Comparison of ENCODE assay signal across 26 cellular contexts in the genomic region with DNA sequence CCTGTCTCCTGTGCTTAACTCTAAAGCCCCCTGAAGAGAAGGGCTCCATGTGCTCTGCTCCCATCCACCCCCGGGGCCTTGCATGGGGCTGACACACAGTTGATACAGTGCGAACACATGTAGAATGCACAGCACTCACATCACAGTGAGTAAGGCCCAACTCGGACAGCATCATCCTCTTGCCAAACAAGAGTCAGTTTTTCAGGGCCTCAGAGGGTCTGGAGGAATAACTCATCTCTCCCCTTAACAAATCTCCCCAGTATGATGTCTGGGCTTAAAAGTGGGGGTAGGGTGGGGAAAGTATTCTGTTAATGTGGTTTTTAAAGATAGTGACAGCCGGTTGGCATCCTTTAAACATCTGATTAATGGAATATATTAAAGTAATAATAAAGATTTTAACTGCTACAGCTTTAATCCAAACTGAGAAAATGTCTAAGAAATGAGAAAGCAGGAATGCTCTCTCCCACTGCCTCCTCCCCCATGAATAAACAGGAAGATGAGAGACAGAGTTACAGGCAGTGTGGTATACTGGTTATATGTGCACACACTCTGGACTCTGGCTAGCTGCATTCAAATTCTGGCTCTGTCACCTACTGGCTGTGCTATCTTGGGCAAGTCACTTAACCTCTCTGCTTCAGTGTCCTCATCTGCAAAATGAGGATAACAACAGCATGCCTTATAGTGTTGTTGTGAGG. TPM values are rescaled to one million over a fixed set of nuclear protein-coding genes. Genes with fewer than 3 reads are reported as not detected.
DNase-seq lines count a peak whose midpoint lies in the region; ATAC-seq and TF ChIP-seq lines count a peak whose summit lies in the region.
"Had no signal": no experiment of that assay in that cellular context is flagged by ENCODE, and none has a peak within 500 bp of the region (broad histone marks: within the 10 kb centered on the region; RNA-seq: fewer than 3 reads in every experiment).

No MANE protein-coding gene starts in this region.

- no peak for TF ChIP-seq CTCF in AG10803 (conservative IDR thresholded peaks at IDR 0.05; ENCODE audit: low read length)
- TF ChIP-seq CTCF in HEK293 (tag by site-specific recombination; IDR thresholded peaks at IDR 0.05): no peak
- TF ChIP-seq CTCF in chondrocyte (IDR thresholded peaks at IDR 0.05): no peak

- peak overlapping the region; percentile 76 for H4K8ac ChIP-seq in mesenchymal stem cell (ENCODE audit: low read length)

- no peak overlapping the region for H3K4me3 Mint-ChIP-seq in chondrocyte (ENCODE audit: unreplicated experiment)
- H3K4me3 Mint-ChIP-seq: activated CD4-positive, alpha-beta memory T cell treated with anti-CD3 and anti-CD28 coated beads, Interleukin-2, amount 10 ng/mL, durations not matched to agents 7 days and 5 days; endodermal cell; mesothelial cell of epicardium; naive thymus-derived CD8-positive, alpha-beta T cell had no signal

- CTCF ChIA-PET in HEK293 (lab: Yijun Ruan, JAX): no interaction called here

- DNase-seq in AG10803 (ENCODE audit: low read depth) (peak; percentile 70), chondrocyte (ENCODE audit: low spot score) (no peak), mesenchymal stem cell (peak; percentile 52), left ventricle myocardium superior (no peak), occipital lobe (lab: John Stamatoyannopoulos, UW) (no peak), dermis blood vessel endothelial cell (no peak)
- no peak for DNase-seq in activated CD8-positive, alpha-beta memory T cell treated with anti-CD3 and anti-CD28 coated beads, Interleukin-2, amount 50 U/mL, for 48 hours
- DNase-seq: ACHN; activated CD4-positive, alpha-beta memory T cell treated with anti-CD3 and anti-CD28 coated beads, Interleukin-2, amount 10 ng/mL, durations not matched to agents 7 days and 5 days; activated CD4-positive, CD25-positive, alpha-beta regulatory T cell treated with anti-CD3 and anti-CD28 coated beads, Interleukin-2, amount 50 U/mL, for 72 hours; activated effector memory CD4-positive, alpha-beta T cell treated with Interleukin-2 at 50 U/mL for 16 hours; colonic mucosa; endodermal cell; heart right ventricle; naive thymus-derived CD8-positive, alpha-beta T cell; NCI-H1694; NCI-H2171 treated with DMSO at 0.1 percent for 48 hours; NCI-H526 treated with DMSO at 0.1 percent for 48 hours; ovary; SIG-M5; stimulated activated naive CD8-positive, alpha-beta T cell treated with anti-CD3 and anti-CD28 coated beads, Interleukin-15, Interleukin-2, amounts not matched to agents 100 U/mL and 50 U/mL, for 24 hours; T-helper 1 cell had no signal

- H3K18ac ChIP-seq in mesenchymal stem cell (ENCODE audit: low read depth in 1 of 2, low read length in 2 of 2): peak overlapping the region; percentile 34 to 60

- H3K4me1 Mint-ChIP-seq in chondrocyte (ENCODE audit: low read depth): peaks cover 23% of the 10 kb centered on the region
- H3K4me1 Mint-ChIP-seq: activated CD4-positive, alpha-beta memory T cell treated with anti-CD3 and anti-CD28 coated beads, Interleukin-2, amount 10 ng/mL, durations not matched to agents 7 days and 5 days; naive thymus-derived CD8-positive, alpha-beta T cell had no signal

- H2AK5ac ChIP-seq in mesenchymal stem cell (ENCODE audit: low read length, severe bottlenecking): no peak overlapping the region

- H3K36me3 Mint-ChIP-seq in chondrocyte (ENCODE audit: low read depth): no peaks in the 10 kb centered on the region
- H3K36me3 Mint-ChIP-seq: mesothelial cell of epicardium; naive thymus-derived CD8-positive, alpha-beta T cell had no signal

- ATAC-seq in left ventricle myocardium superior: no peak
- ATAC-seq: heart right ventricle; left lobe of liver; naive thymus-derived CD8-positive, alpha-beta T cell; Panc1; stimulated activated naive CD8-positive, alpha-beta T cell treated with anti-CD3 and anti-CD28 coated beads, Interleukin-15, Interleukin-2, amounts not matched to agents 100 U/mL and 50 U/mL, for 24 hours had no signal

- H3K27me3 ChIP-seq in mesenchymal stem cell (ENCODE audit: control insufficient read depth in 1 of 2, insufficient read depth in 1 of 2, low read length in 2 of 2): no peaks in the 10 kb centered on the region
- H3K27me3 ChIP-seq: colonic mucosa, heart right ventricle, ovary had no signal

- peak overlapping the region; percentile 13 for H2BK15ac ChIP-seq in mesenchymal stem cell (ENCODE audit: low read depth, poor library complexity, severe bottlenecking)

- no peaks in the 10 kb centered on the region for H3K36me3 ChIP-seq in HEK293 (ENCODE audit: control insufficient read depth in 2 of 2, insufficient read depth in 1 of 2, low read length in 2 of 2)
- peaks cover 0 to 5% of the 10 kb centered on the region in 2 experiments for H3K36me3 ChIP-seq in mesenchymal stem cell (ENCODE audit: control insufficient read depth in 1 of 2, insufficient read depth in 2 of 2, low read depth in 1 of 2, low read length in 2 of 2)
- H3K36me3 ChIP-seq: colonic mucosa, heart right ventricle, ovary had no signal

- peak overlapping the region; percentile 55 for H3K9ac ChIP-seq in mesenchymal stem cell (ENCODE audit: low read length)

- H3K23ac ChIP-seq in mesenchymal stem cell (ENCODE audit: low read length in 2 of 2): no peak overlapping the region

- intact Hi-C loops in left ventricle myocardium superior (cut with micrococcal nuclease): no loop called here

- peaks cover 9% of the 10 kb centered on the region for H3K79me1 ChIP-seq in mesenchymal stem cell (replicated peaks; ENCODE audit: low read length, poor library complexity, severe bottlenecking)

- peak overlapping the region; percentile 34 for H4K91ac ChIP-seq in mesenchymal stem cell (ENCODE audit: low read length)

- peak overlapping the region; percentile 70 for H3K27ac Mint-ChIP-seq in chondrocyte (ENCODE audit: unreplicated experiment)
- H3K27ac Mint-ChIP-seq: activated CD4-positive, alpha-beta memory T cell treated with anti-CD3 and anti-CD28 coated beads, Interleukin-2, amount 10 ng/mL, durations not matched to agents 7 days and 5 days; endodermal cell; naive thymus-derived CD8-positive, alpha-beta T cell had no signal

- peak overlapping the region in 1 of 2 experiments; percentile 31 for H3K4ac ChIP-seq in mesenchymal stem cell (ENCODE audit: low read depth in 1 of 2, low read length in 2 of 2)

- WGBS in mesenchymal stem cell: 46% methylated on average over 2 of the region's 4 CpGs

- H3K9me3 ChIP-seq in HEK293 (ENCODE audit: control insufficient read depth, insufficient read depth, low read depth, low read length): no peaks in the 10 kb centered on the region
- no peaks in the 10 kb centered on the region for H3K9me3 ChIP-seq in mesenchymal stem cell (ENCODE audit: control insufficient read depth, low read length)
- H3K9me3 ChIP-seq: colonic mucosa, heart right ventricle, ovary had no signal

- no peak overlapping the region for H2BK120ac ChIP-seq in mesenchymal stem cell (ENCODE audit: low read depth, low read length)

- no peak overlapping the region for H3K27ac ChIP-seq in HEK293 (ENCODE audit: extremely low read depth, low read depth, low read length)
- no peak overlapping the region for H3K27ac ChIP-seq in mesenchymal stem cell (ENCODE audit: low read length, poor library complexity, severe bottlenecking)
- H3K27ac ChIP-seq: colonic mucosa, heart right ventricle, ovary had no signal

- no peak overlapping the region for H3K14ac ChIP-seq in mesenchymal stem cell (ENCODE audit: low read length in 2 of 2)

- H3K4me2 ChIP-seq in mesenchymal stem cell (ENCODE audit: low read length, poor library complexity, severe bottlenecking): no peak overlapping the region

- H2BK5ac ChIP-seq in mesenchymal stem cell (ENCODE audit: low read depth, low read length, poor library complexity, severe bottlenecking): no peak overlapping the region

- no peaks in the 10 kb centered on the region for H3K27me3 Mint-ChIP-seq in chondrocyte (ENCODE audit: low read depth)

- no peaks in the 10 kb centered on the region for H3K9me3 Mint-ChIP-seq in chondrocyte (ENCODE audit: low read depth)
- H3K9me3 Mint-ChIP-seq: activated CD4-positive, alpha-beta memory T cell treated with anti-CD3 and anti-CD28 coated beads, Interleukin-2, amount 10 ng/mL, durations not matched to agents 7 days and 5 days; endodermal cell; mesothelial cell of epicardium; naive thymus-derived CD8-positive, alpha-beta T cell had no signal

- POLR2A ChIA-PET in HEK293 (lab: Yijun Ruan, JAX): no interaction called here

- H2AFZ ChIP-seq in mesenchymal stem cell (ENCODE audit: low read depth, low read length): no peak overlapping the region

- no peaks in the 10 kb centered on the region for H3K4me1 ChIP-seq in HEK293 (ENCODE audit: control insufficient read depth, insufficient read depth, low read length)
- no peaks in the 10 kb centered on the region for H3K4me1 ChIP-seq in mesenchymal stem cell (ENCODE audit: control insufficient read depth, insufficient read depth, low read depth, low read length)
- H3K4me1 ChIP-seq: colonic mucosa, heart right ventricle had no signal

- peak overlapping the region in 1 of 2 experiments; percentile 28 for H2BK12ac ChIP-seq in mesenchymal stem cell (ENCODE audit: low read length in 2 of 2)

- no peak overlapping the region for H3K4me3 ChIP-seq in AG10803 (ENCODE audit: low read length)
- H3K4me3 ChIP-seq in HEK293 (ENCODE audit: low read depth, low read length): no peak overlapping the region
- H3K4me3 ChIP-seq in mesenchymal stem cell (ENCODE audit: insufficient read depth in 1 of 2, low read depth in 1 of 2, low read length in 2 of 2): no peak overlapping the region
- H3K4me3 ChIP-seq: colonic mucosa, heart right ventricle, ovary had no signal

TF ChIP-seq in HEK293, 187 proteins besides CTCF, POLR2A, EP300 and RAD21:
- TF ChIP-seq ZFP41 (tag by site-specific recombination; IDR thresholded peaks at IDR 0.05; ENCODE audit: borderline replicate concordance): no peak
- TF ChIP-seq ZIC2 (tag by site-specific recombination; IDR thresholded peaks at IDR 0.05): peak; percentile 49; the same call in 1 of the 2 replicates
- no peak for TF ChIP-seq HOXA7 (CRISPR knock-in tag; IDR thresholded peaks at IDR 0.05; ENCODE audit: borderline replicate concordance)

RNA-seq across cellular contexts. Expression of a gene that starts 22.5 kb away (rescaled TPM):
- 6.9 to 12.5 TPM (median 12.3 TPM) in 3 replicates for total RNA-seq in chondrocyte
- 8.1 TPM for polyA plus RNA-seq in mesenchymal stem cell (2013, experiment 1 of 2)
- polyA plus RNA-seq in mesenchymal stem cell (2013, experiment 2 of 2): 7.5 TPM
- total RNA-seq in left ventricle myocardium superior: 1.7 TPM
- 29.0 TPM for total RNA-seq in occipital lobe
- total RNA-seq in dermis blood vessel endothelial cell: 4.9 and 8.6 TPM in 2 replicates

Comparison
In these comparisons a context has a peak if more than half of its experiments do, and no peak if none do; other contexts are left out.
1. DNase-seq: peak in AG10803 (single experiment) and mesenchymal stem cell (single experiment); none in chondrocyte (single experiment), left ventricle myocardium superior (single experiment), occipital lobe (single experiment), activated CD8-positive, alpha-beta memory T cell treated with anti-CD3 and anti-CD28 coated beads, Interleukin-2, amount 50 U/mL, for 48 hours (single experiment) and dermis blood vessel endothelial cell (single experiment).